19 cellular contexts compared by ENCODE assay signal in genomic region chr20:36504295-36504694, GRCh38.
"Had no signal": no experiment of that assay in that cellular context is flagged by ENCODE, and none has a peak within 500 bp of the region (broad histone marks: within the 10 kb centered on the region; RNA-seq: fewer than 3 reads in every experiment).

No MANE protein-coding gene starts in this region.

- H3K27ac Mint-ChIP-seq: activated CD4-positive, alpha-beta T cell treated with anti-CD3 and anti-CD28 coated beads for 36 hours; activated naive CD4-positive, alpha-beta T cell treated with anti-CD3 and anti-CD28 coated beads, Interleukin-2, amount 10 ng/mL, durations not matched to agents 7 days and 5 days; activated T-helper 17 cell treated with anti-CD3 and anti-CD28 coated beads, Interleukin-2, amount 50 U/mL, for 72 hours; T-cell had no signal

- H3K27me3 ChIP-seq: adrenal gland, dorsolateral prefrontal cortex, gastrocnemius medialis, pancreas, suprapubic skin, upper lobe of right lung had no signal

- H3K4me1 ChIP-seq: adrenal gland, gastrocnemius medialis, pancreas, suprapubic skin, upper lobe of right lung had no signal

- ATAC-seq: activated CD4-positive, alpha-beta T cell treated with anti-CD3 and anti-CD28 coated beads for 36 hours; activated T-helper 17 cell treated with anti-CD3 and anti-CD28 coated beads, Interleukin-2, amount 50 U/mL, for 72 hours; gastrocnemius medialis; pancreas; stimulated activated naive CD8-positive, alpha-beta T cell treated with anti-CD3 and anti-CD28 coated beads, Interleukin-15, Interleukin-2, amounts not matched to agents 100 U/mL and 50 U/mL, for 24 hours; T-cell; upper lobe of right lung had no signal

- H3K4me3 ChIP-seq: adrenal gland, dorsolateral prefrontal cortex, gastrocnemius medialis, left ventricle myocardium inferior, pancreas, suprapubic skin, upper lobe of right lung had no signal

- DNase-seq: activated CD4-positive, alpha-beta T cell treated with anti-CD3 and anti-CD28 coated beads for 36 hours; activated naive CD4-positive, alpha-beta T cell treated with anti-CD3 and anti-CD28 coated beads, Interleukin-2, amount 10 ng/mL, durations not matched to agents 7 days and 5 days; cerebellar nuclear complex; dorsolateral prefrontal cortex; kidney; left ventricle myocardium inferior; nephron progenitor cell; pancreas; stimulated activated CD4-positive, alpha-beta T cell treated with anti-CD3 and anti-CD28 coated beads, Interleukin-4, amount 100 ng/mL, for 1 hour; stimulated activated CD8-positive, alpha-beta memory T cell treated with anti-CD3 and anti-CD28 coated beads, Interleukin-4, amount 100 ng/mL, for 48 hours; stimulated activated naive CD8-positive, alpha-beta T cell treated with anti-CD3 and anti-CD28 coated beads, Interleukin-15, Interleukin-2, amounts not matched to agents 100 U/mL and 50 U/mL, for 24 hours; T-cell; T1000; upper lobe of right lung; WERI-Rb-1 had no signal

- H3K9me3 Mint-ChIP-seq: activated naive CD4-positive, alpha-beta T cell treated with anti-CD3 and anti-CD28 coated beads, Interleukin-2, amount 10 ng/mL, durations not matched to agents 7 days and 5 days; activated T-helper 17 cell treated with anti-CD3 and anti-CD28 coated beads, Interleukin-2, amount 50 U/mL, for 72 hours; nephron progenitor cell; T-cell had no signal

- H3K27me3 Mint-ChIP-seq: activated CD4-positive, alpha-beta T cell treated with anti-CD3 and anti-CD28 coated beads for 36 hours; activated naive CD4-positive, alpha-beta T cell treated with anti-CD3 and anti-CD28 coated beads, Interleukin-2, amount 10 ng/mL, durations not matched to agents 7 days and 5 days; activated T-helper 17 cell treated with anti-CD3 and anti-CD28 coated beads, Interleukin-2, amount 50 U/mL, for 72 hours; T-cell had no signal

- H3K4me1 Mint-ChIP-seq: nephron progenitor cell had no signal

- H3K4me3 Mint-ChIP-seq: activated CD4-positive, alpha-beta T cell treated with anti-CD3 and anti-CD28 coated beads for 36 hours; activated naive CD4-positive, alpha-beta T cell treated with anti-CD3 and anti-CD28 coated beads, Interleukin-2, amount 10 ng/mL, durations not matched to agents 7 days and 5 days; activated T-helper 17 cell treated with anti-CD3 and anti-CD28 coated beads, Interleukin-2, amount 50 U/mL, for 72 hours; nephron progenitor cell; T-cell had no signal

- H3K27ac ChIP-seq: adrenal gland, gastrocnemius medialis, left ventricle myocardium inferior, pancreas, suprapubic skin, upper lobe of right lung, WERI-Rb-1 had no signal

- H3K9me3 ChIP-seq: adrenal gland, gastrocnemius medialis, left ventricle myocardium inferior, pancreas, suprapubic skin, upper lobe of right lung had no signal
